22 cellular contexts compared by ENCODE assay signal in genomic region chr10:35042783-35043182, GRCh38. TPM values are rescaled to one million over a fixed set of nuclear protein-coding genes. Genes with fewer than 3 reads are reported as not detected.
DNase-seq lines count a peak whose midpoint lies in the region; ATAC-seq and TF ChIP-seq lines count a peak whose summit lies in the region.
"Had no signal": no experiment of that assay in that cellular context is flagged by ENCODE, and none has a peak within 500 bp of the region (broad histone marks: within the 10 kb centered on the region; RNA-seq: fewer than 3 reads in every experiment).

No MANE protein-coding gene starts in this region.

- H3K27me3 Mint-ChIP-seq in activated naive CD8-positive, alpha-beta T cell treated with anti-CD3 and anti-CD28 coated beads for 36 hours = no peaks in the 10 kb centered on the region

- H3K4me1 ChIP-seq in cardiac muscle cell (ENCODE audit: low read depth) = no peaks in the 10 kb centered on the region
- peaks cover 32% of the 10 kb centered on the region for H3K4me1 ChIP-seq in RWPE2 (ENCODE audit: insufficient read depth, poor library complexity, severe bottlenecking)
- peaks cover 4% of the 10 kb centered on the region for H3K4me1 ChIP-seq in hepatocyte (ENCODE audit: insufficient read depth)
- H3K4me1 ChIP-seq in esophagus muscularis mucosa = peaks cover 0 to 10% (median 4%) of the 10 kb centered on the region in 4 donors
- H3K4me1 ChIP-seq: psoas muscle, uterus had no signal

- TF ChIP-seq CTCF in cardiac muscle cell (IDR thresholded peaks at IDR 0.05; ENCODE audit: low read depth, low read length) = no peak
- no peak for TF ChIP-seq CTCF in RWPE2 (IDR thresholded peaks at IDR 0.05; ENCODE audit: poor library complexity, severe bottlenecking)
- no peak for TF ChIP-seq CTCF in hepatocyte (IDR thresholded peaks at IDR 0.05; ENCODE audit: poor library complexity)
- no peak for TF ChIP-seq CTCF in esophagus muscularis mucosa (IDR thresholded peaks at IDR 0.05)

- H3K9me3 ChIP-seq in cardiac muscle cell (ENCODE audit: low read depth) (no peaks in the 10 kb centered on the region), RWPE2 (ENCODE audit: severe bottlenecking) (no peaks in the 10 kb centered on the region), hepatocyte (ENCODE audit: low read depth) (no peaks in the 10 kb centered on the region), esophagus muscularis mucosa (no peaks in the 10 kb centered on the region)
- H3K9me3 ChIP-seq: HAP-1, psoas muscle, uterus had no signal

- no peaks in the 10 kb centered on the region for H3K9me3 Mint-ChIP-seq in activated naive CD8-positive, alpha-beta T cell treated with anti-CD3 and anti-CD28 coated beads for 36 hours

- peaks cover 4% of the 10 kb centered on the region for H3K4me1 Mint-ChIP-seq in activated naive CD8-positive, alpha-beta T cell treated with anti-CD3 and anti-CD28 coated beads for 36 hours

- no peak overlapping the region for H3K4me2 ChIP-seq in hepatocyte

- H3K27me3 ChIP-seq in cardiac muscle cell (no peaks in the 10 kb centered on the region), RWPE2 (ENCODE audit: insufficient read depth, poor library complexity, severe bottlenecking) (no peaks in the 10 kb centered on the region), hepatocyte (no peaks in the 10 kb centered on the region), esophagus muscularis mucosa (no peaks in the 10 kb centered on the region)
- H3K27me3 ChIP-seq: dorsolateral prefrontal cortex, SJCRH30, uterus had no signal

- DNase-seq in cardiac muscle cell (ENCODE audit: low read depth in 1 of 2, low spot score in 1 of 2) = no peak
- no peak for DNase-seq in cardiac septum (ENCODE audit: low spot score)
- DNase-seq in RWPE2 (ENCODE audit: low spot score) = no peak
- DNase-seq in hepatocyte (ENCODE audit: low spot score) = peak; percentile 11
- no peak for DNase-seq in NCI-H2196 treated with DMSO at 0.1 percent for 48 hours (lab: John Stamatoyannopoulos, UW; ENCODE audit: unreplicated experiment)
- no peak for DNase-seq in esophagus muscularis mucosa (ENCODE audit: extremely low spot score)
- DNase-seq in activated naive CD8-positive, alpha-beta T cell treated with anti-CD3 and anti-CD28 coated beads for 36 hours = no peak
- DNase-seq: amygdala; central memory CD4-positive, alpha-beta T cell; dorsolateral prefrontal cortex; foreskin melanocyte; KG1; MV-4-11; NCI-H1930; NCI-H226; psoas muscle; SJCRH30; stimulated activated CD4-positive, alpha-beta T cell treated with anti-CD3 and anti-CD28 coated beads, Interleukin-1b, Interleukin-23, amount 100 ng/mL, for 48 hours; uterus had no signal

- H3K27ac Mint-ChIP-seq in activated naive CD8-positive, alpha-beta T cell treated with anti-CD3 and anti-CD28 coated beads for 36 hours = no peak overlapping the region

- H2AFZ ChIP-seq in hepatocyte = no peak overlapping the region

- no peak overlapping the region for H3K4me3 Mint-ChIP-seq in activated naive CD8-positive, alpha-beta T cell treated with anti-CD3 and anti-CD28 coated beads for 36 hours

- no peak for ATAC-seq in RWPE2 (ENCODE audit: low read depth)
- ATAC-seq in HG02981 (IDR thresholded peaks at IDR 0.05; ENCODE audit: unreplicated experiment) = no peak
- ATAC-seq: psoas muscle had no signal

- no peaks in the 10 kb centered on the region for H3K79me2 ChIP-seq in hepatocyte

- TF ChIP-seq EP300 in esophagus muscularis mucosa (IDR thresholded peaks at IDR 0.05) = no peak

- no peaks in the 10 kb centered on the region for H3K9me2 ChIP-seq in hepatocyte (replicated peaks; ENCODE audit: insufficient read depth)

- peaks cover 11% of the 10 kb centered on the region for H3K36me3 Mint-ChIP-seq in activated naive CD8-positive, alpha-beta T cell treated with anti-CD3 and anti-CD28 coated beads for 36 hours

- H3K27ac ChIP-seq in cardiac muscle cell (peak overlapping the region; percentile 25), RWPE2 (ENCODE audit: poor library complexity, severe bottlenecking) (peak overlapping the region; percentile 76), hepatocyte (peak overlapping the region; percentile 57), esophagus muscularis mucosa (replicated peaks in 1 of 4) (no peak overlapping the region)
- H3K27ac ChIP-seq: C4-2B, dorsolateral prefrontal cortex, psoas muscle, SJCRH30, uterus had no signal

- no peak for TF ChIP-seq POLR2A in esophagus muscularis mucosa (IDR thresholded peaks at IDR 0.05; ENCODE audit: low read depth)

- 87% methylated on average over 3 of the region's 3 CpGs for WGBS in hepatocyte (ENCODE audit: low lambda C conversion rate, missing lambda C conversion rate)
- WGBS in esophagus muscularis mucosa = 92% methylated on average over 3 of the region's 3 CpGs

- H3K36me3 ChIP-seq in cardiac muscle cell = peaks cover 20% of the 10 kb centered on the region
- H3K36me3 ChIP-seq in RWPE2 (ENCODE audit: low read depth) = peaks cover 58% of the 10 kb centered on the region
- H3K36me3 ChIP-seq in hepatocyte (replicated peaks; ENCODE audit: insufficient read depth, low read depth) = peaks cover 4% of the 10 kb centered on the region
- H3K36me3 ChIP-seq in esophagus muscularis mucosa = peaks cover 5 to 69% (median 36%) of the 10 kb centered on the region in 4 donors
- H3K36me3 ChIP-seq: uterus had no signal

- H3K4me3 ChIP-seq in cardiac muscle cell (no peak overlapping the region), RWPE2 (ENCODE audit: severe bottlenecking) (no peak overlapping the region), hepatocyte (no peak overlapping the region), esophagus muscularis mucosa (no peak overlapping the region)
- H3K4me3 ChIP-seq: dorsolateral prefrontal cortex, HAP-1, psoas muscle, SJCRH30, uterus had no signal

- peaks cover 2% of the 10 kb centered on the region for H4K20me1 ChIP-seq in hepatocyte (ENCODE audit: insufficient read depth, poor library complexity, severe bottlenecking)

- intact Hi-C loops in cardiac septum (cut with DNase I) (no loop called here), esophagus muscularis mucosa (cut with DNase I) (no loop called here)

RNA-seq across cellular contexts. Expression of gene CUL2, which starts 47.4 kb away (rescaled TPM):
- total RNA-seq in cardiac muscle cell (19.2 and 21.6 TPM in 2 replicates), cardiac septum (30.0 TPM), hepatocyte (25.3 and 34.4 TPM in 2 replicates), esophagus muscularis mucosa (10 to 100 TPM; 22.3 to 27.2 (median 23.1) TPM)
- polyA plus RNA-seq in cardiac muscle cell (43.0 and 48.7 TPM in 2 replicates), hepatocyte (23.3 and 25.8 TPM in 2 replicates)
- 10 to 100 TPM; 50.6 to 51.5 TPM for total RNA-seq in activated naive CD8-positive, alpha-beta T cell treated with anti-CD3 and anti-CD28 coated beads for 36 hours

Comparison
In these comparisons a context has a peak if more than half of its experiments do, and no peak if none do; other contexts are left out.
1. H3K27ac ChIP-seq: peak in cardiac muscle cell (single experiment), RWPE2 (single experiment) and hepatocyte (single experiment); none in esophagus muscularis mucosa (0 of 4).